ENCODE assay signal across 1 cellular context in genomic region chr3:37243811-37244748, GRCh38.
TF ChIP-seq lines count a peak whose summit lies in the region.

No MANE protein-coding gene starts in this region.

TF ChIP-seq in K562, 482 proteins besides CTCF, POLR2A, EP300 and RAD21 (continued from another document and continues in another):
- TF ChIP-seq MYC (IDR thresholded peaks at IDR 0.05; ENCODE audit: low read depth, low read length) (peak; percentile 75), MYC (CRISPR knock-in tag; IDR thresholded peaks at IDR 0.05; ENCODE audit: borderline replicate concordance, low read depth) (peak; percentile 24; the same call in 1 of the 2 replicates), CCNT2 (IDR thresholded peaks at IDR 0.05; ENCODE audit: borderline replicate concordance, extremely low read depth, insufficient read length, low read depth, low read length) (peak; percentile 51), L3MBTL2 (IDR thresholded peaks at IDR 0.05) (peak; percentile 43; the same call in 1 of the 2 replicates), ATF3 (IDR thresholded peaks at IDR 0.05) (no peak), ATF3 (CRISPR knock-in tag; conservative IDR thresholded peaks at IDR 0.05) (peak; percentile 47; the same call in 1 of the 2 replicates), ZBTB7A (IDR thresholded peaks at IDR 0.05; ENCODE audit: borderline replicate concordance, control insufficient read depth, low read depth, low read length) (peak; percentile 29; the same call in 1 of the 2 replicates), ZBED1 (IDR thresholded peaks at IDR 0.05) (peak; percentile 65; the same call in 1 of the 2 replicates), USF1 (CRISPR knock-in tag; IDR thresholded peaks at IDR 0.05) (peak; percentile 10; the same call in 1 of the 2 replicates), SP1 (CRISPR knock-in tag; IDR thresholded peaks at IDR 0.05) (peak; percentile 47; the same call in 1 of the 2 replicates), ZNF699 (CRISPR knock-in tag; IDR thresholded peaks at IDR 0.05; ENCODE audit: insufficient replicate concordance) (no peak), ZBTB40 (IDR thresholded peaks at IDR 0.05) (peak; percentile 44; the same call in 1 of the 2 replicates), ZBTB40 (CRISPR knock-in tag; IDR thresholded peaks at IDR 0.05) (no peak), RREB1 (CRISPR knock-in tag; IDR thresholded peaks at IDR 0.05) (0 out of 2 replicates have a peak, but pooled peaks have one; percentile 3), SRF (CRISPR knock-in tag; IDR thresholded peaks at IDR 0.05) (0 out of 4 replicates have a peak, but pooled peaks of 1 of the 2 experiments have one; percentile 13), POLR2H (tag; IDR thresholded peaks at IDR 0.05; ENCODE audit: low read depth) (no peak), EP400 (IDR thresholded peaks at IDR 0.05) (peak; percentile 43), ZNF589 (CRISPR knock-in tag; IDR thresholded peaks at IDR 0.05; ENCODE audit: low read depth) (0 out of 2 replicates have a peak, but pooled peaks have one; percentile 38), ZNF143 (CRISPR knock-in tag; IDR thresholded peaks at IDR 0.05) (no peak), MLLT1 (IDR thresholded peaks at IDR 0.05) (peak in 1 of 2 experiments; percentile 71; a peak in 1 of 4 replicates), VEZF1 (CRISPR knock-in tag; IDR thresholded peaks at IDR 0.05) (peak; percentile 39), ZFX (CRISPR knock-in tag; IDR thresholded peaks at IDR 0.05) (no peak), CREM (IDR thresholded peaks at IDR 0.05; ENCODE audit: low read depth) (peak; percentile 66), ZNF79 (CRISPR knock-in tag; IDR thresholded peaks at IDR 0.05; ENCODE audit: low read depth) (no peak), JUND (IDR thresholded peaks at IDR 0.05; ENCODE audit: borderline replicate concordance, low read depth, low read length) (no peak), JUND (tag; IDR thresholded peaks at IDR 0.05; ENCODE audit: borderline replicate concordance, low read depth, low read length) (0 out of 3 replicates have a peak, but pooled peaks have one; percentile 14), LEF1 (IDR thresholded peaks at IDR 0.05) (no peak), RBM39 (optimal IDR thresholded peaks at IDR 0.05; ENCODE audit: low read depth, low read length) (peak; percentile 33), NR2C2 (CRISPR knock-in tag; IDR thresholded peaks at IDR 0.05) (no peak), NR2C2 (tag; IDR thresholded peaks at IDR 0.05) (peak; percentile 97), CREB3L1 (IDR thresholded peaks at IDR 0.05; ENCODE audit: borderline replicate concordance, low read depth) (peak; percentile 78), TOE1 (IDR thresholded peaks at IDR 0.05; ENCODE audit: borderline replicate concordance) (peak; percentile 89), TOE1 (CRISPR knock-in tag; IDR thresholded peaks at IDR 0.05; ENCODE audit: borderline replicate concordance, low read depth) (no peak), BHLHE40 (IDR thresholded peaks at IDR 0.05; ENCODE audit: low read length) (peak; percentile 80), CXXC5 (CRISPR knock-in tag; IDR thresholded peaks at IDR 0.05) (peak; percentile 67), SUPT5H (IDR thresholded peaks at IDR 0.05) (peak; percentile 8; the same call in 1 of the 2 replicates), HMBOX1 (IDR thresholded peaks at IDR 0.05) (peak; percentile 99)
